22 cellular contexts compared by ENCODE assay signal in the genomic region with DNA sequence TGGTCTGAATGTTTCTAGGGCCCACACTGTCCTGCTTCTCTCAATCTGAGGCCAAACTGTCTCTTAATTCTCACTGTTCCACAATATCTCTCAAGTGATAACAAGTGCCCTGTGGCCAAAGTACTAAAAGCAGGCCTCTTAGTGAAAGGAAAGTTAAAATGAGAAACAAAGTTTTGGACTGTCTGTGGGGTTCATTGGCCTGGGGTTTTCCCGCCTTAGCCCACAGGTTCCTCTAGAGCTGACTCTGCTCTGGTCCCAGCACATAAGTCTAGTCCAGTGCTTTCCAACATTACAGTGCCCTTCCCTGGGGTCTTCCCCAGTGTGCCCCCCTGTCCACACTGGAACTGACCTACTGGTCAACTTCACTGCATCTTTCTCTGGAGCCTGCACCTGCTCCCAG.
DNase-seq lines count a peak whose midpoint lies in the region; ATAC-seq lines count a peak whose summit lies in the region.
"Had no signal": no experiment of that assay in that cellular context is flagged by ENCODE, and none has a peak within 500 bp of the region (broad histone marks: within the 10 kb centered on the region; RNA-seq: fewer than 3 reads in every experiment).

No MANE protein-coding gene starts in this region.

- DNase-seq in SKM-1 treated with dmso at 0.1 percent for 144 hours (lab: John Stamatoyannopoulos, UW; ENCODE audit: unreplicated experiment) (no peak), NCI-H446 treated with DMSO at 0.1 percent for 48 hours (lab: John Stamatoyannopoulos, UW) (no peak), NCI-H2081 treated with DMSO at 0.1 percent for 48 hours (lab: John Stamatoyannopoulos, UW) (no peak), GF-D8 (lab: John Stamatoyannopoulos, UW) (no peak)
- DNase-seq: activated CD4-positive, alpha-beta T cell treated with anti-CD3 and anti-CD28 coated beads for 1 hour; activated CD8-positive, alpha-beta memory T cell treated with anti-CD3 and anti-CD28 coated beads, Interleukin-2, amount 10 ng/mL, durations not matched to agents 7 days and 5 days; activated effector memory CD4-positive, alpha-beta T cell treated with Interleukin-2 at 50 U/mL for 16 hours; amniotic stem cell; caudate nucleus; esophagus squamous epithelium; heart right ventricle; Karpas-422; naive B cell; NCI-H1105 treated with DMSO at 0.1 percent for 48 hours; NCI-H82; ovary; stimulated activated CD4-positive, alpha-beta T cell treated with anti-CD3 and anti-CD28 coated beads, Interleukin-2, amount 100 ng/mL, for 24 hours; T-helper 9 cell had no signal

- ATAC-seq in GM18861 (IDR thresholded peaks at IDR 0.05; ENCODE audit: unreplicated experiment) = peak; percentile 53
- peak; percentile 59 for ATAC-seq in GM21381 (IDR thresholded peaks at IDR 0.05; ENCODE audit: unreplicated experiment)
- peak; percentile 75 for ATAC-seq in HG02870 (IDR thresholded peaks at IDR 0.05; ENCODE audit: unreplicated experiment)
- ATAC-seq in HG03565 (IDR thresholded peaks at IDR 0.05; ENCODE audit: unreplicated experiment) = peak; percentile 68
- ATAC-seq: activated CD8-positive, alpha-beta memory T cell treated with anti-CD3 and anti-CD28 coated beads, Interleukin-2, amount 10 ng/mL, durations not matched to agents 7 days and 5 days; heart right ventricle had no signal
